In the genomic region with DNA sequence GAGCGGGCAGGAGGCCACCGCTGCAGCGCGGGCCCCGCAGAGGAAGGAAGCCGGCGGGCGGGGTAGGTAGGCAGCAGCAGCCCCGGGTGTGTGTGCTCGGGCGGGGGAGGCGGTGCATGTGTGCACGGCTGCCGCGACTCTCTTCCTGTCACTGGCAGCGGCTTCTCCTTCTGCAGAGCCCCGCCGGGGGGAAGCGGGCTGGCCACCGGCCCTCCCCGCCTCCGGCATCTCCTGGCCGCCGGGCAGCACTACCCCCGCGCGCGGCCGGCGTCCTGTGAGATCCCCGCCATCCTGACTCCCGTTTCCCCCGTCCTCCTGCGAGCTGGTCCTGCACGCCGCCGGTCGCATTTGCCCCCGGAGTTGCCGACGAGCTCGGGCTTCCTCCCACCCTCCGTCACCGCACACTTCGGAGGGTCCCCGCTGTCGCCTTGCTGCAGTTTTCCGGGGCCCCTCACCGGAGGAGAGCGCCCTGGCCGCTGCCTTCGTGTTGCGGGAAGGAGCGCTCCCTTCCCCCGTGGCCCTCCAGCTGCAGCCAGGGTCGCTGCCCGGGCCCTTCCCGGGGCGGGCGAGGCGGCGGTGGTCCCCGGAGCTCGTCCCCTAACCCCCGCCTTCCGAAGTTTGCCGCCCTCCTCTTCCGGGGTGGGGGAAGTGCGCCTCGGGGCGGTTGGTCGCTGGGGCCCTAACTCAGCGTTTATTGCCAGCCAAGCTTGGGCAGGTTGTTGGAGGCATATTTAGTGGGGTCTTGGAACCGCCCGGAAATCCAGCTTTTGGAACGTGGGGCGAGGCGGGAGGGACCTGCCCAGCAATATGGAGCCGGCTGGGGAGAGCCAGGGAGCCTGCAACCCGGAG, we compare ENCODE assay signal across 8 cellular contexts. TPM values are rescaled to one million over a fixed set of nuclear protein-coding genes. Genes with fewer than 3 reads are reported as not detected.
A peak's percentile ranks its signal among the peaks of the same experiment; 100 is the strongest.
DNase-seq lines count a peak whose midpoint lies in the region; ATAC-seq and TF ChIP-seq lines count a peak whose summit lies in the region.

No MANE protein-coding gene starts in this region.

- H3K36me3 ChIP-seq in mucosa of stomach (ENCODE audit: control insufficient read depth, insufficient read depth, low read length), result no peaks in the 10 kb centered on the region

- H3K4me1 Mint-ChIP-seq in activated CD4-positive, alpha-beta memory T cell treated with anti-CD3 and anti-CD28 coated beads, Interleukin-2, amount 10 ng/mL, durations not matched to agents 7 days and 5 days, result peaks cover 35% of the 10 kb centered on the region
- H3K4me1 Mint-ChIP-seq in effector memory CD8-positive, alpha-beta T cell (ENCODE audit: low read depth in 2 of 2), result peaks cover 33 to 38% of the 10 kb centered on the region in 2 donors

- H3K9me3 ChIP-seq in AG04450 (ENCODE audit: control insufficient read depth, insufficient read depth, low read length), result peaks cover 3% of the 10 kb centered on the region; the same call in 1 of the 2 replicates
- H3K9me3 ChIP-seq in mucosa of stomach (ENCODE audit: control insufficient read depth, low read length), result no peaks in the 10 kb centered on the region

- H3K27ac Mint-ChIP-seq in activated CD4-positive, alpha-beta memory T cell treated with anti-CD3 and anti-CD28 coated beads, Interleukin-2, amount 10 ng/mL, durations not matched to agents 7 days and 5 days, result peak overlapping the region; percentile 88
- peak overlapping the region; percentile 76 to 94 for H3K27ac Mint-ChIP-seq in effector memory CD8-positive, alpha-beta T cell

- peaks cover 6% of the 10 kb centered on the region for H3K4me1 ChIP-seq in mucosa of stomach (ENCODE audit: control insufficient read depth, insufficient read depth, low read length)

- no peak for DNase-seq in AG04450 (ENCODE audit: low read depth, low spot score)
- DNase-seq in NCI-H526 treated with DMSO at 0.1 percent for 48 hours (lab: John Stamatoyannopoulos, UW), result peak; percentile 86
- peak; percentile 66 for DNase-seq in activated CD4-positive, alpha-beta memory T cell treated with anti-CD3 and anti-CD28 coated beads, Interleukin-2, amount 10 ng/mL, durations not matched to agents 7 days and 5 days
- DNase-seq in effector memory CD8-positive, alpha-beta T cell, result peak; percentile 30 to 36 (median 36)
- DNase-seq in stimulated activated CD8-positive, alpha-beta memory T cell treated with anti-CD3 and anti-CD28 coated beads, Interleukin-7, amount 100 ng/mL, for 4 hours (ENCODE audit: low read depth in 2 of 2), result peak; percentile 50 to 51

- H3K9ac ChIP-seq in mucosa of stomach (ENCODE audit: low read length), result peak overlapping the region; percentile 89

- peak; percentile 44 for ATAC-seq in GM18873 (IDR thresholded peaks at IDR 0.05; ENCODE audit: low FRiP score, unreplicated experiment)
- ATAC-seq in HG03108 (IDR thresholded peaks at IDR 0.05; ENCODE audit: unreplicated experiment), result peak; percentile 39
- ATAC-seq in effector memory CD8-positive, alpha-beta T cell (replicated peaks), result peak; percentile 63

- peaks cover 36% of the 10 kb centered on the region for H3K36me3 Mint-ChIP-seq in activated CD4-positive, alpha-beta memory T cell treated with anti-CD3 and anti-CD28 coated beads, Interleukin-2, amount 10 ng/mL, durations not matched to agents 7 days and 5 days (ENCODE audit: low read depth)
- H3K36me3 Mint-ChIP-seq in effector memory CD8-positive, alpha-beta T cell (ENCODE audit: insufficient read depth), result peaks cover 21% of the 10 kb centered on the region

- H3K27me3 Mint-ChIP-seq in activated CD4-positive, alpha-beta memory T cell treated with anti-CD3 and anti-CD28 coated beads, Interleukin-2, amount 10 ng/mL, durations not matched to agents 7 days and 5 days, result no peaks in the 10 kb centered on the region
- no peaks in the 10 kb centered on the region for H3K27me3 Mint-ChIP-seq in effector memory CD8-positive, alpha-beta T cell

- H3K27ac ChIP-seq in AG04450 (ENCODE audit: low read depth, low read length), result peak overlapping the region; percentile 62

- peak overlapping the region; percentile 85 for H3K4me3 Mint-ChIP-seq in activated CD4-positive, alpha-beta memory T cell treated with anti-CD3 and anti-CD28 coated beads, Interleukin-2, amount 10 ng/mL, durations not matched to agents 7 days and 5 days
- H3K4me3 Mint-ChIP-seq in effector memory CD8-positive, alpha-beta T cell, result peak overlapping the region; percentile 92 to 93

- H3K9me3 Mint-ChIP-seq in activated CD4-positive, alpha-beta memory T cell treated with anti-CD3 and anti-CD28 coated beads, Interleukin-2, amount 10 ng/mL, durations not matched to agents 7 days and 5 days, result peaks cover 10% of the 10 kb centered on the region
- H3K9me3 Mint-ChIP-seq in effector memory CD8-positive, alpha-beta T cell, result peaks cover 0 to 3% of the 10 kb centered on the region in 2 donors

- no peaks in the 10 kb centered on the region for H3K27me3 ChIP-seq in AG04450 (ENCODE audit: control insufficient read depth, insufficient read depth, low read length)
- H3K27me3 ChIP-seq in mucosa of stomach (ENCODE audit: control insufficient read depth, insufficient read depth, low read length), result no peaks in the 10 kb centered on the region

- POLR2A ChIA-PET in AG04450 (lab: Yijun Ruan, JAX), result interaction anchor here (0.6 to 2.1 kb wide), 16 partner anchors 9 to 948 kb away, joined by 3 to 11 read pairs (median 4); no protein-coding TSS in a partner anchor
- POLR2A ChIA-PET in activated CD4-positive, alpha-beta memory T cell treated with anti-CD3 and anti-CD28 coated beads, Interleukin-2, amount 10 ng/mL, durations not matched to agents 7 days and 5 days (lab: Charles Lee), result interaction anchor here (0.7 to 4.0 kb wide), 40 partner anchors 8 to 1212 kb away, joined by 3 to 51 read pairs (median 5); no protein-coding TSS in a partner anchor

- TF ChIP-seq CTCF in AG04450 (IDR thresholded peaks at IDR 0.05; ENCODE audit: low read depth, low read length), result no peak

- CTCF ChIA-PET in AG04450 (lab: Charles Lee), result interaction anchor here (0.9 to 2.6 kb wide), 6 partner anchors 9 to 970 kb away, joined by 3 to 15 read pairs (median 6); no protein-coding TSS in a partner anchor
- CTCF ChIA-PET in activated CD4-positive, alpha-beta memory T cell treated with anti-CD3 and anti-CD28 coated beads, Interleukin-2, amount 10 ng/mL, durations not matched to agents 7 days and 5 days (lab: Charles Lee), result interaction anchor here (0.6 to 2.7 kb wide), 18 partner anchors 13 to 1049 kb away, joined by 3 to 33 read pairs (median 6); no protein-coding TSS in a partner anchor

- H3K4me3 ChIP-seq in AG04450 (ENCODE audit: low read depth, low read length), result peak overlapping the region; percentile 87
- H3K4me3 ChIP-seq in mucosa of stomach (ENCODE audit: low read length), result peak overlapping the region; percentile 61

RNA-seq across cellular contexts. Expression of a gene that starts 0.6 kb away (rescaled TPM):
- polyA plus RNA-seq in AG04450 (2011; rRNA removed), result 7.6 and 8.1 TPM in 2 replicates
- 13.3 and 16.2 TPM in 2 replicates for polyA minus RNA-seq in AG04450 (2011; rRNA and poly(A)+ RNA removed)
- total RNA-seq in activated CD4-positive, alpha-beta memory T cell treated with anti-CD3 and anti-CD28 coated beads, Interleukin-2, amount 10 ng/mL, durations not matched to agents 7 days and 5 days, result 10 to 100 TPM; 83.1 to 86.4 TPM
